In genomic region chr3:138513073-138513843, GRCh38 we compare ENCODE assay signal across 12 cellular contexts.
A peak's percentile ranks its signal among the peaks of the same experiment; 100 is the strongest.
DNase-seq lines count a peak whose midpoint lies in the region; ATAC-seq and TF ChIP-seq lines count a peak whose summit lies in the region.
"Had no signal": no experiment of that assay in that cellular context is flagged by ENCODE, and none has a peak within 500 bp of the region (broad histone marks: within the 10 kb centered on the region; RNA-seq: fewer than 3 reads in every experiment).

No MANE protein-coding gene starts in this region.

- H3K36me3 ChIP-seq in GM06990 (ENCODE audit: control insufficient read depth, insufficient read depth, low read length) (no peaks in the 10 kb centered on the region), GM23338 (ENCODE audit: insufficient read depth) (peaks cover 15% of the 10 kb centered on the region; the same call in 1 of the 2 replicates), WERI-Rb-1 (peaks cover 3% of the 10 kb centered on the region)
- H3K36me3 ChIP-seq: adrenal gland had no signal

- H3K4me1 ChIP-seq in GM23338 (ENCODE audit: insufficient read depth): peaks cover 9% of the 10 kb centered on the region; the same call in 1 of the 2 replicates
- H3K4me1 ChIP-seq: adrenal gland had no signal

- H3K27ac ChIP-seq in GM23338 (ENCODE audit: low read depth) (no peak overlapping the region), WERI-Rb-1 (no peak overlapping the region)
- H3K27ac ChIP-seq: adrenal gland, left ventricle myocardium inferior had no signal

- DNase-seq in GM06990 (ENCODE audit: extremely low read depth, insufficient read length) (peak; percentile 4), GM23338 (ENCODE audit: low spot score) (peak; percentile 9), COLO829 (ENCODE audit: low spot score) (no peak), WERI-Rb-1 (no peak), NCI-H526 (lab: John Stamatoyannopoulos, UW) (no peak), NCI-H69 (lab: John Stamatoyannopoulos, UW) (no peak)
- DNase-seq: adrenal gland, GF-D8, left ventricle myocardium inferior, NCI-H2029 had no signal

- H3K4me1 Mint-ChIP-seq in GM23338: peaks cover 13% of the 10 kb centered on the region

- 0 out of 2 replicates have a peak, but pooled peaks cover 6% of the 10 kb centered on the region for H3K9me2 ChIP-seq in GM23338 (ENCODE audit: insufficient read depth)

- no peak overlapping the region for H3K4me3 Mint-ChIP-seq in GM23338

- no peak for TF ChIP-seq CTCF in GM06990 (IDR thresholded peaks at IDR 0.05; ENCODE audit: insufficient read depth, low read length, poor library complexity, severe bottlenecking)
- no peak for TF ChIP-seq CTCF in GM23338 (conservative IDR thresholded peaks at IDR 0.05; ENCODE audit: low read depth in 2 of 2)
- no peak for TF ChIP-seq CTCF in WERI-Rb-1 (IDR thresholded peaks at IDR 0.05; ENCODE audit: low read depth, low read length)

- peaks cover 6% of the 10 kb centered on the region for H3K9me3 ChIP-seq in WERI-Rb-1 (ENCODE audit: severe bottlenecking)
- H3K9me3 ChIP-seq: adrenal gland had no signal

- no peaks in the 10 kb centered on the region for H3K79me2 ChIP-seq in GM23338 (replicated peaks; ENCODE audit: insufficient read depth)

- peaks cover 12% of the 10 kb centered on the region for H3K27me3 Mint-ChIP-seq in GM23338 (ENCODE audit: insufficient read depth, low read depth, poor library complexity)

- H4K20me1 ChIP-seq in GM23338 (replicated peaks; ENCODE audit: insufficient read depth): no peaks in the 10 kb centered on the region

- H2AFZ ChIP-seq in GM23338: no peak overlapping the region

- peaks cover 30% of the 10 kb centered on the region for H3K36me3 Mint-ChIP-seq in GM23338 (ENCODE audit: low read depth)

- no peaks in the 10 kb centered on the region for H3F3A ChIP-seq in GM23338 (replicated peaks; ENCODE audit: low read depth)

- ATAC-seq in GM18858 (IDR thresholded peaks at IDR 0.05; ENCODE audit: unreplicated experiment) (peak; percentile 76), GM23338 (peak; percentile 59), HG03575 (IDR thresholded peaks at IDR 0.05; ENCODE audit: extremely low read depth, insufficient number of reproducible peaks, low FRiP score, unreplicated experiment) (peak; percentile 68)

- peaks cover 25% of the 10 kb centered on the region for H3K9me3 Mint-ChIP-seq in GM23338

- H3K27me3 ChIP-seq in GM06990 (replicated peaks; ENCODE audit: control insufficient read depth, insufficient read depth, low read length) (no peaks in the 10 kb centered on the region), GM23338 (ENCODE audit: insufficient read depth) (no peaks in the 10 kb centered on the region), WERI-Rb-1 (ENCODE audit: insufficient read depth, low read depth, severe bottlenecking) (no peaks in the 10 kb centered on the region)
- H3K27me3 ChIP-seq: adrenal gland had no signal

- no peak overlapping the region for H3K4me3 ChIP-seq in GM06990 (replicated peaks; ENCODE audit: low read depth, low read length)
- no peak overlapping the region for H3K4me3 ChIP-seq in GM23338
- H3K4me3 ChIP-seq in WERI-Rb-1 (ENCODE audit: low read depth, low read length): no peak overlapping the region
- H3K4me3 ChIP-seq: adrenal gland, left ventricle myocardium inferior had no signal

- no peak overlapping the region for H3K4me2 ChIP-seq in GM23338

- H3K27ac Mint-ChIP-seq in GM23338: no peak overlapping the region

TF ChIP-seq in GM23338, 12 proteins besides CTCF, POLR2A, EP300 and RAD21 (continues in another document):
- TF ChIP-seq POLR2AphosphoS5 (IDR thresholded peaks at IDR 0.05; ENCODE audit: low read depth) (no peak), EZH2 (IDR thresholded peaks at IDR 0.05; ENCODE audit: low read depth, unreplicated experiment) (no peak), JUNB (IDR thresholded peaks at IDR 0.05; ENCODE audit: unreplicated experiment) (no peak), REST (IDR thresholded peaks at IDR 0.05; ENCODE audit: unreplicated experiment) (no peak), STAT1 (IDR thresholded peaks at IDR 0.05; ENCODE audit: unreplicated experiment) (no peak), NANOG (IDR thresholded peaks at IDR 0.05; ENCODE audit: borderline replicate concordance) (no peak), EZH2phosphoT487 (IDR thresholded peaks at IDR 0.05; ENCODE audit: unreplicated experiment) (no peak), ZNF462 (CRISPR knock-in tag; IDR thresholded peaks at IDR 0.05) (no peak)

Comparison
In these comparisons a context has a peak if more than half of its experiments do, and no peak if none do; other contexts are left out.
1. DNase-seq: peak in GM06990 (single experiment) and GM23338 (single experiment); none in COLO829 (single experiment), WERI-Rb-1 (single experiment), NCI-H526 (0 of 2) and NCI-H69 (single experiment).
2. Peak in every context shown above with its lines, with median percentiles within 50 percentile points of each other: ATAC-seq.